In the genomic region with DNA sequence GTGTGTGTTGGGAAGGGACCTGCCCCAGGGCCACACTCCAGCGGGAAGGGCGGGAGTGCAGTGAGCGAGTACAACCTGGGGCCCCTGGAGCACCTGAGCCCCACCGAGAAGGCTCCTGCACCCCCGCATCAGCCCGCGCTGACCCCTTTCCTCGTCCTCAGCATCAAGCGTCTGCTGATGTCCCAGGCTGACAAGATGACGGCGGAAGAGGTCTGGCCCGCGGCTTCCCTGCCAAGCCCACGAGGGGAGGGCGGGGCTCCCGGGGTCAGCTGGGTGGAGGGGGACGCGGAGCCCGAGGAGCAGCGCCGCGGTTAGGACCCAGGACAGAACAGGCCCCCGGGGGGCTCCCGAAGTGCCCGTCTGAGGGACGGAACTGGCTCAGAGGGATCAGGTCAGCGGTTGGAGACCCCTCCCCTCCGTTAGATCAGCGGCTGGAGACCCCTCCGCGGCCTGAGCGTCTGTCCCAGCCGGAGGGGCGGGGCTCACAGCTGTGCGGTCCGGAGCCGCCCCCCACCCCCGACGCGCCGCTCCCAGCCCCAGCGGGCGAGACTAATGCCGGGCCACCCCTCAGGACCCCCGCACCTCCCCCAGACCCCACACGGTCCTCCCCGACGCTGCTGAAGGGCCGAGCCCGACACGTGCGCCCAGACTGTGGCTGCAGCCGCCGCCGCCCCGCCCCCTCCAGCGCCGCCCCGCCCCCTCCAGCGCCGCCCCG, we compare ENCODE assay signal across 8 cellular contexts. TPM values are rescaled to one million over a fixed set of nuclear protein-coding genes. Genes with fewer than 3 reads are reported as not detected.
DNase-seq lines count a peak whose midpoint lies in the region; ATAC-seq and TF ChIP-seq lines count a peak whose summit lies in the region.

No MANE protein-coding gene starts in this region.

- intact Hi-C loops in heart left ventricle (cut with DNase I): no loop called here
- intact Hi-C loops in psoas muscle (cut with DNase I): no loop called here

- no peak for TF ChIP-seq POLR2A in heart left ventricle (IDR thresholded peaks at IDR 0.05)

- WGBS in heart left ventricle, 4 donors: 0 to 18% (median 4%) methylated on average over 17 to 55 of the region's 62 CpGs
- WGBS in psoas muscle, 3 donors: 3 to 20% (median 5%) methylated on average over 32 to 55 of the region's 62 CpGs

- H3K27ac ChIP-seq in heart left ventricle: peak overlapping the region in 4 of 12 donors; percentile 25 to 38 (median 32)
- H3K27ac ChIP-seq in psoas muscle: no peak overlapping the region

- no peaks in the 10 kb centered on the region for H3K36me3 ChIP-seq in heart left ventricle
- H3K36me3 ChIP-seq in psoas muscle (ENCODE audit: insufficient read depth in 1 of 2, low read depth in 1 of 2): no peaks in the 10 kb centered on the region

- DNase-seq in GM03348 (ENCODE audit: low spot score) (peak; percentile 63), LNCaP clone FGC (ENCODE audit: low read depth) (no peak), activated gamma-delta T cell treated with Interleukin-2 at 50 U/mL for 16 hours (peak; percentile 61), heart left ventricle (peak; percentile 68 to 84 (median 77)), psoas muscle (peak; percentile 76 to 79), GDM1 (lab: John Stamatoyannopoulos, UW) (no peak), NCI-H2171 treated with DMSO at 0.1 percent for 48 hours (lab: John Stamatoyannopoulos, UW) (no peak)

- H3K27me3 ChIP-seq in heart left ventricle (no peaks in the 10 kb centered on the region), psoas muscle (ENCODE audit: insufficient read depth in 3 of 3, low read length in 2 of 3) (peaks cover 0 to 3% (median 0%) of the 10 kb centered on the region in 3 donors)

- ATAC-seq in heart left ventricle (peak in 3 of 4 donors; percentile 23 to 55 (median 53)), psoas muscle (peak; percentile 25 to 47 (median 40)), GM21360 (IDR thresholded peaks at IDR 0.05; ENCODE audit: unreplicated experiment) (no peak)

- peaks cover 6 to 35% (median 22%) of the 10 kb centered on the region in 12 donors for H3K4me1 ChIP-seq in heart left ventricle
- H3K4me1 ChIP-seq in psoas muscle: peaks cover 32% of the 10 kb centered on the region

- H3K9me3 ChIP-seq in heart left ventricle (no peaks in the 10 kb centered on the region), psoas muscle (no peaks in the 10 kb centered on the region)

- TF ChIP-seq CTCF in LNCaP clone FGC (IDR thresholded peaks at IDR 0.05; ENCODE audit: control insufficient read depth, extremely low read depth, insufficient read depth): no peak
- TF ChIP-seq CTCF in heart left ventricle (IDR thresholded peaks at IDR 0.05): no peak
- TF ChIP-seq CTCF in psoas muscle (IDR thresholded peaks at IDR 0.05): no peak

- H3K4me3 ChIP-seq in LNCaP clone FGC (ENCODE audit: low read depth, low read length) (peak overlapping the region; percentile 40), heart left ventricle (peak overlapping the region; percentile 39 to 67 (median 57)), psoas muscle (peak overlapping the region; percentile 70)

RNA-seq across cellular contexts. Expression of a gene that starts 6.7 kb away (rescaled TPM):
- total RNA-seq in heart left ventricle (10 to 100 TPM in 2 of 9 donors, 1 to 10 TPM in 7; 1.4 to 12.9 (median 5.6) TPM), psoas muscle (1 to 10 TPM; 3.3 to 7.2 (median 5.9) TPM)
- polyA plus RNA-seq in heart left ventricle (1 to 10 TPM; 2.0 to 4.4 TPM), psoas muscle (10 to 100 TPM in 1 of 3 donors, 1 to 10 TPM in 2; 2.0 to 11.2 (median 5.4) TPM)

RNA-seq across cellular contexts. Expression of a gene that starts 7.0 kb away (rescaled TPM):
- total RNA-seq in heart left ventricle (100 to 1,000 TPM; 210 to 906 (median 800) TPM), psoas muscle (100 to 1,000 TPM; 358 to 494 (median 466) TPM)
- polyA plus RNA-seq in heart left ventricle (1,000 to 10,000 TPM in 1 of 2 donors, 100 to 1,000 TPM in 1; 552 to 2,413 TPM), psoas muscle (100 to 1,000 TPM; 389 to 712 (median 679) TPM)

RNA-seq across cellular contexts. Expression of a gene that starts 7.9 kb away (rescaled TPM):
- 10 to 100 TPM in 3 of 9 donors, 1 to 10 TPM in 6; 5.6 to 20.5 (median 8.9) TPM for total RNA-seq in heart left ventricle
- 1 to 10 TPM; 5.2 to 9.8 TPM for polyA plus RNA-seq in heart left ventricle
- 1 to 10 TPM; 1.7 to 3.1 (median 3.0) TPM for total RNA-seq in psoas muscle
- polyA plus RNA-seq in psoas muscle: 1 to 10 TPM; 1.6 to 3.7 (median 1.9) TPM

RNA-seq across cellular contexts. Expression of a gene that starts 24.5 kb away (rescaled TPM):
- total RNA-seq in heart left ventricle: 10 to 100 TPM; 16.2 to 45.7 (median 21.8) TPM
- 10 to 100 TPM; 24.7 to 26.6 TPM for polyA plus RNA-seq in heart left ventricle
- 10 to 100 TPM; 13.0 to 18.6 (median 15.3) TPM for total RNA-seq in psoas muscle
- 10 to 100 TPM; 10.9 to 19.2 (median 11.3) TPM for polyA plus RNA-seq in psoas muscle

RNA-seq across cellular contexts. Expression of a gene that starts 55.7 kb away (rescaled TPM):
- total RNA-seq in heart left ventricle (1 to 10 TPM in 8 of 9 donors, under 1 TPM in 1; 0.98 to 8.4 (median 3.6) TPM), psoas muscle (under 1 TPM in 3 of 4 donors, not detected in 1; 0.30 to 0.39 (median 0.32) TPM)
- polyA plus RNA-seq in heart left ventricle (1 to 10 TPM in 1 of 2 donors, under 1 TPM in 1; 0.61 to 1.9 TPM), psoas muscle (under 1 TPM; 0.03 to 0.48 (median 0.09) TPM)

Comparison
In these comparisons a context has a peak if more than half of its experiments do, and no peak if none do; other contexts are left out.
1. DNase-seq: peak in GM03348 (single experiment), activated gamma-delta T cell treated with Interleukin-2 at 50 U/mL for 16 hours (single experiment), heart left ventricle (5 of 5) and psoas muscle (2 of 2); none in LNCaP clone FGC (single experiment), GDM1 (single experiment) and NCI-H2171 treated with DMSO at 0.1 percent for 48 hours (single experiment).
2. Peak in every context shown above with its lines, with median percentiles within 50 percentile points of each other: H3K4me3 ChIP-seq.